33 cellular contexts compared by ENCODE assay signal in genomic region chr1:84856871-84857270, GRCh38. TPM values are rescaled to one million over a fixed set of nuclear protein-coding genes. Genes with fewer than 3 reads are reported as not detected.
"Had no signal": no experiment of that assay in that cellular context is flagged by ENCODE, and none has a peak within 500 bp of the region (broad histone marks: within the 10 kb centered on the region; RNA-seq: fewer than 3 reads in every experiment).

No MANE protein-coding gene starts in this region.

- H3K36me3 Mint-ChIP-seq: activated naive CD4-positive, alpha-beta T cell treated with anti-CD3 and anti-CD28 coated beads, Interleukin-2, amount 50 U/mL, for 24 hours had no signal

- H3K27me3 Mint-ChIP-seq: activated CD4-positive, alpha-beta memory T cell treated with anti-CD3 and anti-CD28 coated beads for 36 hours; activated CD4-positive, alpha-beta T cell treated with anti-CD3 and anti-CD28 coated beads, Interleukin-2, amount 10 ng/mL, durations not matched to agents 24 days and 14 days; activated naive CD4-positive, alpha-beta T cell treated with anti-CD3 and anti-CD28 coated beads, Interleukin-2, amount 50 U/mL, for 24 hours; activated naive CD8-positive, alpha-beta T cell treated with anti-CD3 and anti-CD28 coated beads for 36 hours; activated naive CD8-positive, alpha-beta T cell treated with anti-CD3 and anti-CD28 coated beads, Interleukin-2, amount 50 U/mL, for 24 hours; effector memory CD8-positive, alpha-beta T cell; T-helper 17 cell had no signal

- H3K4me3 Mint-ChIP-seq: activated CD4-positive, alpha-beta memory T cell treated with anti-CD3 and anti-CD28 coated beads for 36 hours; activated CD4-positive, alpha-beta T cell treated with anti-CD3 and anti-CD28 coated beads for 36 hours; activated CD4-positive, alpha-beta T cell treated with anti-CD3 and anti-CD28 coated beads, Interleukin-2, amount 10 ng/mL, durations not matched to agents 24 days and 14 days; activated CD8-positive, alpha-beta memory T cell treated with anti-CD3 and anti-CD28 coated beads, Interleukin-2, amount 10 ng/mL, durations not matched to agents 7 days and 5 days; activated CD8-positive, alpha-beta T cell treated with anti-CD3 and anti-CD28 coated beads, Interleukin-2, amount 10 ng/mL, durations not matched to agents 7 days and 5 days; activated naive CD4-positive, alpha-beta T cell treated with anti-CD3 and anti-CD28 coated beads for 36 hours; activated naive CD4-positive, alpha-beta T cell treated with anti-CD3 and anti-CD28 coated beads, Interleukin-2, amount 50 U/mL, for 24 hours; activated naive CD8-positive, alpha-beta T cell treated with anti-CD3 and anti-CD28 coated beads for 36 hours; activated naive CD8-positive, alpha-beta T cell treated with anti-CD3 and anti-CD28 coated beads, Interleukin-2, amount 50 U/mL, for 24 hours; activated T-helper 1 cell treated with anti-CD3 and anti-CD28 coated beads, Interleukin-12 subunit alpha, Interleukin-12 subunit beta, Interleukin-2, Interleukin-4 antibody, amounts not matched to agents 30 ng/mL and 10 ng/mL and 1 ng/mL, durations not matched to agents 14 hours and 24 hours and 36 hours; effector memory CD8-positive, alpha-beta T cell; T-helper 17 cell; T-helper 2 cell treated with Interferon-gamma antibody and Interleukin-4, amounts not matched to agents 5 μg/mL and 100 μg/mL, for 36 hours had no signal

- ATAC-seq: activated CD4-positive, alpha-beta T cell treated with anti-CD3 and anti-CD28 coated beads for 36 hours; activated CD8-positive, alpha-beta memory T cell treated with anti-CD3 and anti-CD28 coated beads, Interleukin-2, amount 10 ng/mL, durations not matched to agents 7 days and 5 days; activated CD8-positive, alpha-beta T cell treated with anti-CD3 and anti-CD28 coated beads, Interleukin-2, amount 10 ng/mL, durations not matched to agents 7 days and 5 days; activated naive CD8-positive, alpha-beta T cell treated with anti-CD3 and anti-CD28 coated beads, Interleukin-2, amount 50 U/mL, for 24 hours; body of pancreas; effector memory CD8-positive, alpha-beta T cell; gastroesophageal sphincter; T-helper 17 cell had no signal

- H3K27ac Mint-ChIP-seq: activated CD4-positive, alpha-beta memory T cell treated with anti-CD3 and anti-CD28 coated beads for 36 hours; activated CD4-positive, alpha-beta T cell treated with anti-CD3 and anti-CD28 coated beads for 36 hours; activated CD4-positive, alpha-beta T cell treated with anti-CD3 and anti-CD28 coated beads, Interleukin-2, amount 10 ng/mL, durations not matched to agents 24 days and 14 days; activated CD8-positive, alpha-beta memory T cell treated with anti-CD3 and anti-CD28 coated beads, Interleukin-2, amount 10 ng/mL, durations not matched to agents 7 days and 5 days; activated CD8-positive, alpha-beta T cell treated with anti-CD3 and anti-CD28 coated beads, Interleukin-2, amount 10 ng/mL, durations not matched to agents 7 days and 5 days; activated naive CD4-positive, alpha-beta T cell treated with anti-CD3 and anti-CD28 coated beads for 36 hours; activated naive CD4-positive, alpha-beta T cell treated with anti-CD3 and anti-CD28 coated beads, Interleukin-2, amount 50 U/mL, for 24 hours; activated naive CD8-positive, alpha-beta T cell treated with anti-CD3 and anti-CD28 coated beads for 36 hours; activated naive CD8-positive, alpha-beta T cell treated with anti-CD3 and anti-CD28 coated beads, Interleukin-2, amount 50 U/mL, for 24 hours; activated T-helper 1 cell treated with anti-CD3 and anti-CD28 coated beads, Interleukin-12 subunit alpha, Interleukin-12 subunit beta, Interleukin-2, Interleukin-4 antibody, amounts not matched to agents 30 ng/mL and 10 ng/mL and 1 ng/mL, durations not matched to agents 14 hours and 24 hours and 36 hours; activated T-helper 2 cell treated with anti-CD3 and anti-CD28 coated beads, Interferon-gamma antibody, Interleukin-2, Interleukin-4, amounts not matched to agents 10 μg/mL and 5 μg/mL and 100 μg/mL, durations not matched to agents 14 hours and 24 hours and 36 hours; T-helper 17 cell; T-helper 2 cell treated with Interferon-gamma antibody and Interleukin-4, amounts not matched to agents 5 μg/mL and 100 μg/mL, for 36 hours had no signal

- H3K9me3 Mint-ChIP-seq: activated CD4-positive, alpha-beta memory T cell treated with anti-CD3 and anti-CD28 coated beads for 36 hours; activated naive CD4-positive, alpha-beta T cell treated with anti-CD3 and anti-CD28 coated beads for 36 hours; activated naive CD4-positive, alpha-beta T cell treated with anti-CD3 and anti-CD28 coated beads, Interleukin-2, amount 50 U/mL, for 24 hours; activated naive CD8-positive, alpha-beta T cell treated with anti-CD3 and anti-CD28 coated beads, Interleukin-2, amount 50 U/mL, for 24 hours; activated T-helper 2 cell treated with anti-CD3 and anti-CD28 coated beads, Interferon-gamma antibody, Interleukin-2, Interleukin-4, amounts not matched to agents 10 μg/mL and 5 μg/mL and 100 μg/mL, durations not matched to agents 14 hours and 24 hours and 36 hours; T-helper 2 cell treated with Interferon-gamma antibody and Interleukin-4, amounts not matched to agents 5 μg/mL and 100 μg/mL, for 36 hours had no signal

- DNase-seq: activated CD4-positive, alpha-beta memory T cell treated with anti-CD3 and anti-CD28 coated beads for 36 hours; activated CD4-positive, alpha-beta T cell treated with anti-CD3 and anti-CD28 coated beads for 36 hours; activated CD4-positive, alpha-beta T cell treated with anti-CD3 and anti-CD28 coated beads, Interleukin-2, amount 10 ng/mL, durations not matched to agents 24 days and 14 days; activated CD4-positive, CD25-positive, alpha-beta regulatory T cell; activated CD4-positive, CD25-positive, alpha-beta regulatory T cell treated with anti-CD3 and anti-CD28 coated beads, Interleukin-2, amount 50 U/mL, for 72 hours; activated CD8-positive, alpha-beta memory T cell treated with anti-CD3 and anti-CD28 coated beads, Interleukin-2, amount 10 ng/mL, durations not matched to agents 7 days and 5 days; activated CD8-positive, alpha-beta memory T cell treated with anti-CD3 and anti-CD28 coated beads, Interleukin-2, amount 50 U/mL, for 4 hours; activated effector memory CD4-positive, alpha-beta T cell treated with anti-CD3 and anti-CD28 coated beads, Interleukin-2, amount 50 U/mL, for 16 hours; activated naive CD4-positive, alpha-beta T cell treated with anti-CD3 and anti-CD28 coated beads for 36 hours; activated naive CD8-positive, alpha-beta T cell treated with anti-CD3 and anti-CD28 coated beads for 36 hours; activated naive CD8-positive, alpha-beta T cell treated with anti-CD3 and anti-CD28 coated beads, Interleukin-2, amount 50 U/mL, for 24 hours; activated T-cell treated with anti-CD3 and anti-CD28 coated beads, Interleukin-2, amount 50 U/mL, for 1 hour; activated T-cell treated with anti-CD3 and anti-CD28 coated beads, Interleukin-2, amount 50 U/mL, for 48 hours; adrenal gland; aorta; body of pancreas; central memory CD4-positive, alpha-beta T cell; cortex of kidney; dermis blood vessel endothelial cell; effector CD4-positive, alpha-beta T cell; effector memory CD8-positive, alpha-beta T cell; erythroblast; esophagus squamous epithelium; T-helper 1 cell; T-helper 17 cell; T1000 had no signal

RNA-seq across cellular contexts. Expression of gene LPAR3, which starts 36.1 kb away (rescaled TPM):
- total RNA-seq: activated T-helper 2 cell treated with anti-CD3 and anti-CD28 coated beads, Interferon-gamma antibody, Interleukin-2, Interleukin-4, amounts not matched to agents 10 μg/mL and 5 μg/mL and 100 μg/mL, durations not matched to agents 14 hours and 24 hours and 36 hours; chondrocyte had no signal
